In genomic region chr9:69143291-69143690, GRCh38 we compare ENCODE assay signal across 19 cellular contexts. TPM values are rescaled to one million over a fixed set of nuclear protein-coding genes. Genes with fewer than 3 reads are reported as not detected.
DNase-seq lines count a peak whose midpoint lies in the region; ATAC-seq and TF ChIP-seq lines count a peak whose summit lies in the region.
"Had no signal": no experiment of that assay in that cellular context is flagged by ENCODE, and none has a peak within 500 bp of the region (broad histone marks: within the 10 kb centered on the region; RNA-seq: fewer than 3 reads in every experiment).

No MANE protein-coding gene starts in this region.

- no peaks in the 10 kb centered on the region for H4K20me1 ChIP-seq in H9 (ENCODE audit: control insufficient read depth, insufficient read depth, insufficient read length)

- no peak overlapping the region for H2AFZ ChIP-seq in H9 (ENCODE audit: low read length)

- H3K4me3 ChIP-seq in SJCRH30 = no peak overlapping the region
- H3K4me3 ChIP-seq: A549 had no signal

- no peak overlapping the region for H3K56ac ChIP-seq in H9 (ENCODE audit: insufficient read length, low read depth, low read length)

- H2BK12ac ChIP-seq in H9 (ENCODE audit: insufficient read length, low read depth, low read length) = no peak overlapping the region

- H3T11ph ChIP-seq in H9 (ENCODE audit: low read length) = no peak overlapping the region

- H3K27ac Mint-ChIP-seq in mesothelial cell of epicardium (peak overlapping the region; percentile 17), H9 (no peak overlapping the region)

- H3K79me2 ChIP-seq in H9 (ENCODE audit: insufficient read depth, low read length) = peaks cover 11% of the 10 kb centered on the region; the same call in 1 of the 2 replicates

- no peak for ATAC-seq in HG02981 (IDR thresholded peaks at IDR 0.05; ENCODE audit: unreplicated experiment)
- ATAC-seq: A549 had no signal

- H3K36me3 ChIP-seq in SJCRH30 = no peaks in the 10 kb centered on the region

- H2AK5ac ChIP-seq in H9 (ENCODE audit: insufficient read length, low read length) = no peak overlapping the region

- H3K27me3 ChIP-seq in H9 (ENCODE audit: insufficient read depth, low read length) (no peaks in the 10 kb centered on the region), SJCRH30 (no peaks in the 10 kb centered on the region)

- TF ChIP-seq CTCF in mesothelial cell of epicardium (IDR thresholded peaks at IDR 0.05; ENCODE audit: unreplicated experiment) (no peak), H9 (conservative IDR thresholded peaks at IDR 0.05) (no peak)

- H3K9ac ChIP-seq in H9 (ENCODE audit: extremely low read depth, insufficient read length, low read length) = no peak overlapping the region

- H2BK120ac ChIP-seq in H9 (ENCODE audit: low read depth, low read length, poor library complexity, severe bottlenecking) = no peak overlapping the region

- H4K5ac ChIP-seq in H9 (ENCODE audit: insufficient read length, low read depth, low read length) = no peak overlapping the region

- no peak overlapping the region for H4K91ac ChIP-seq in H9 (ENCODE audit: insufficient read length, low read depth, low read length)

- H3K27ac ChIP-seq in epithelial cell of prostate = peak overlapping the region; percentile 35
- no peak overlapping the region for H3K27ac ChIP-seq in H9 (ENCODE audit: insufficient read length, low read depth, low read length)
- no peak overlapping the region for H3K27ac ChIP-seq in SJCRH30
- H3K27ac ChIP-seq: A549 had no signal

- no peak overlapping the region for H3K4me2 ChIP-seq in H9 (ENCODE audit: insufficient read depth, insufficient read length, low read length)
- H3K4me2 ChIP-seq: A549 had no signal

- H4K8ac ChIP-seq in H9 (replicated peaks; ENCODE audit: insufficient read length, low read depth, low read length) = no peak overlapping the region

- H3K4me3 Mint-ChIP-seq in mesothelial cell of epicardium = no peak overlapping the region
- H3K4me3 Mint-ChIP-seq in H9 = no peak overlapping the region

- no peak overlapping the region for H3K4ac ChIP-seq in H9 (ENCODE audit: low read depth, low read length)

- peaks cover 2% of the 10 kb centered on the region for H3K79me1 ChIP-seq in H9 (ENCODE audit: insufficient read depth, low read depth, low read length, poor library complexity, severe bottlenecking)

- H3K23me2 ChIP-seq in H9 (ENCODE audit: insufficient read length, low read depth, low read length, poor library complexity, severe bottlenecking) = no peaks in the 10 kb centered on the region

- no peak overlapping the region for H2BK5ac ChIP-seq in H9 (ENCODE audit: insufficient read length, low read length)

- H3K36me3 Mint-ChIP-seq in mesothelial cell of epicardium (no peaks in the 10 kb centered on the region), H9 (ENCODE audit: insufficient read depth in 1 of 3, low read depth in 3 of 3) (peaks cover 5 to 13% (median 10%) of the 10 kb centered on the region in 3 experiments)

- H3K9me3 ChIP-seq in H9 (ENCODE audit: control insufficient read depth, low read depth, low read length) (no peaks in the 10 kb centered on the region), SJCRH30 (replicated peaks) (no peaks in the 10 kb centered on the region)
- H3K9me3 ChIP-seq: A549 had no signal

- H3K27me3 Mint-ChIP-seq in mesothelial cell of epicardium (ENCODE audit: low read depth) = no peaks in the 10 kb centered on the region
- no peaks in the 10 kb centered on the region for H3K27me3 Mint-ChIP-seq in H9 (ENCODE audit: low read depth)

- H3K18ac ChIP-seq in H9 (ENCODE audit: insufficient read length, low read depth, low read length) = no peak overlapping the region

- DNase-seq in ELR (ENCODE audit: low read depth) = peak; percentile 35
- DNase-seq in RKO (ENCODE audit: low spot score) = peak; percentile 21
- DNase-seq in epithelial cell of prostate (ENCODE audit: low read depth, low spot score) = no peak
- no peak for DNase-seq in mesothelial cell of epicardium (ENCODE audit: low spot score in 2 of 2, unreplicated experiment in 2 of 2)
- no peak for DNase-seq in DMS53 (lab: John Stamatoyannopoulos, UW)
- DNase-seq in H9 = no peak
- DNase-seq in SJCRH30 = no peak
- DNase-seq: C1 segment of cervical spinal cord, DMS 273 treated with DMSO at 0.1 percent for 48 hours, IMR-90, Karpas-422, MM.1S, NCI-H1092 treated with DMSO at 0.1 percent for 48 hours, NCI-H1694, NCI-H2107, NCI-H345, NCI-H526 treated with DMSO at 0.1 percent for 48 hours had no signal

- H3K14ac ChIP-seq in H9 (ENCODE audit: insufficient read depth, low read length) = no peak overlapping the region

- H3K4me1 Mint-ChIP-seq in mesothelial cell of epicardium = peaks cover 33% of the 10 kb centered on the region
- peaks cover 0 to 4% of the 10 kb centered on the region in 2 experiments; a peak in 2 of 4 replicates for H3K4me1 Mint-ChIP-seq in H9

- H2BK20ac ChIP-seq in H9 (ENCODE audit: low read depth, low read length, poor library complexity, severe bottlenecking) = no peak overlapping the region

- H3K23ac ChIP-seq in H9 (ENCODE audit: insufficient read length, low read depth, low read length) = no peak overlapping the region

- H2BK15ac ChIP-seq in H9 (ENCODE audit: low read depth, low read length) = no peak overlapping the region

- no CpG with 5 or more reads among the region's 1 CpG for WGBS in H9 (ENCODE audit: extremely low coverage, insufficient read length, low lambda C conversion rate)

- H3K4me1 ChIP-seq in H9 (ENCODE audit: insufficient read depth, low read length) = no peaks in the 10 kb centered on the region; the same call in 1 of the 2 replicates
- no peaks in the 10 kb centered on the region for H3K4me1 ChIP-seq in SJCRH30
- H3K4me1 ChIP-seq: A549 had no signal

- H3K9me3 Mint-ChIP-seq in mesothelial cell of epicardium = no peaks in the 10 kb centered on the region
- no peaks in the 10 kb centered on the region for H3K9me3 Mint-ChIP-seq in H9

RNA-seq across cellular contexts. Expression of gene TJP2, which starts 30.8 kb away (rescaled TPM):
- total RNA-seq in mesothelial cell of epicardium (56.5 to 58.0 TPM (median 57.9 TPM) in 3 replicates), H9 (2021) (130 and 133 TPM in 2 replicates)
- 13.8 and 14.3 TPM in 2 replicates for total RNA-seq in SJCRH30 (2014; rRNA removed; shearing (Covaris generic))

Comparison
In these comparisons a context has a peak if more than half of its experiments do, and no peak if none do; other contexts are left out.
1. DNase-seq: peak in ELR (single experiment) and RKO (single experiment); none in epithelial cell of prostate (single experiment), mesothelial cell of epicardium (0 of 2), DMS53 (single experiment), H9 (single experiment) and SJCRH30 (0 of 2).